In the genomic region with DNA sequence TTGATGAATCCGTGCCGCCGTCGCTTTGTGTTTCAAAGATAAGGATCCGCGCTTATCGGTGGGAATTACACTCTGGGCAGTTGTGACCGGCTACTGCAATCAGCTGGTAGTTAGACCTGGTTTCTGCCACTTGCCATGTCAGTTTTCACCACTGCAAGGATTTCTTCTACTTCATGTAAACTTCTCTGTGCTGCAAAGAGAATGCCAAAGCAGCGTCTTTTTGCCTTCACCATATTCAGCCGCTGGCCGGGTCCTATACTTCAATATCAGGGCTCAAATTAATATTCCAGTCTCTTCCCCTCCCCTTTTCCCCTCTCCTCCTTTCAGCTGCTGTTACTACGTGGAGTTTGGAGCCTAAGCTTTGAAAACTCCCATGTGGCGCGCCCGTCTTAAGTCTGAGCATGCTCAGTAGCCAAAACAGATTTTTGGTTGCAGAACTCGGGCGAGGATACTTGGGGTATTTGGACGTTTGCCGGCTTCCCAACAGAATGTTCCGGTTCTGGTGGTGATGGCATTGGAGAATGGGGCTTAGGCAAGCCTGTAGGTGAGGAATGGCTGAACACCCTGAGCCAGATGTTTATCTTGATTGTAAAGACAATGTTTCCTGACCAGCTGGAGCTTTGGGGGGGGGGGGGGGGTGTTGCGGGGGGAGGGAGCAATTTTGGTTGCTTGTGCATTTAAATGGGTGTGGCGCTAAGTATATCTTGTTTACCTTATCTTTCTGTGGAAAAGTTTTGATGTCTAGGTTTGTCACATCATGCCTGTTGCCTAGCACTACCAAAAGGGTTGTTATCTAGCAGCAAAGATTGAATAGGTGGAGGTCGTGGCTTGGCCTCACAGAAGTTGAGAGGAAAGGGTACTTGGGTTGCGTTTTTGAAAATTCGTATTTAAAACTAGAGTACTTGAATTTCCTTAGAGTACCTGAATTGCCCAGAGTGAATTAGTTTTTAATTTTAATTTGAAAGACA, we compare ENCODE assay signal across 8 cellular contexts. TPM values are rescaled to one million over a fixed set of nuclear protein-coding genes. Genes with fewer than 3 reads are reported as not detected.
A peak's percentile ranks its signal among the peaks of the same experiment; 100 is the strongest.
DNase-seq lines count a peak whose midpoint lies in the region; ATAC-seq, FAIRE-seq and TF ChIP-seq lines count a peak whose summit lies in the region.

No MANE protein-coding gene starts in this region.

- dilution Hi-C loops in keratinocyte (cut with MboI; ENCODE audit: extremely low pct_ligation_motif_present, low sequenced_read_pairs) = no loop called here

- peaks cover 7% of the 10 kb centered on the region for H3F3A ChIP-seq in smooth muscle cell (ENCODE audit: low read depth)

- H3K4me2 ChIP-seq in keratinocyte (ENCODE audit: control insufficient read depth, extremely low read depth, insufficient read depth, low read depth, low read length) (peak overlapping the region; percentile 98), smooth muscle cell (peak overlapping the region; percentile 94)

- peak overlapping the region; percentile 84 for H3K27ac ChIP-seq in RWPE2 (ENCODE audit: poor library complexity, severe bottlenecking)
- peak overlapping the region; percentile 86 for H3K27ac ChIP-seq in keratinocyte (ENCODE audit: control insufficient read depth, insufficient read depth, low read length)
- H3K27ac ChIP-seq in smooth muscle cell (ENCODE audit: low read depth) = peak overlapping the region; percentile 84

- DNase-seq in AG09319 (ENCODE audit: extremely low read depth, low read depth) (peak; percentile 22), GM13976 (ENCODE audit: low spot score) (peak; percentile 32), RWPE2 (ENCODE audit: low spot score) (no peak), cerebellum (ENCODE audit: low spot score) (peak; percentile 14), keratinocyte (ENCODE audit: low read depth, low spot score) (no peak), smooth muscle cell (lab: John Stamatoyannopoulos, UW; ENCODE audit: unreplicated experiment) (no peak), AML-193 (lab: John Stamatoyannopoulos, UW) (no peak)

- H3K4me1 ChIP-seq in RWPE2 (ENCODE audit: insufficient read depth, poor library complexity, severe bottlenecking) (peaks cover 28% of the 10 kb centered on the region), keratinocyte (ENCODE audit: control insufficient read depth, extremely low read depth, insufficient read depth, low read length) (peaks cover 44% of the 10 kb centered on the region), smooth muscle cell (ENCODE audit: low read depth) (peaks cover 35% of the 10 kb centered on the region)

- H3K9me3 ChIP-seq in RWPE2 (ENCODE audit: severe bottlenecking) (no peaks in the 10 kb centered on the region), keratinocyte (ENCODE audit: control insufficient read depth, low read depth, low read length) (no peaks in the 10 kb centered on the region), smooth muscle cell (replicated peaks; ENCODE audit: low read depth) (no peaks in the 10 kb centered on the region)

- peak overlapping the region; percentile 95 for H3K9ac ChIP-seq in keratinocyte (ENCODE audit: control insufficient read depth, extremely low read depth, insufficient read depth, low read length)
- peak overlapping the region; percentile 93 for H3K9ac ChIP-seq in smooth muscle cell (ENCODE audit: low read depth)

- WGBS in smooth muscle cell (ENCODE audit: low lambda C conversion rate) = 1% methylated on average over 24 of the region's 25 CpGs

- H3K9me1 ChIP-seq in keratinocyte (ENCODE audit: control insufficient read depth, extremely low read depth, insufficient read depth, low read length) = no peaks in the 10 kb centered on the region

- TF ChIP-seq CTCF in AG09319 (IDR thresholded peaks at IDR 0.05; ENCODE audit: low read depth, low read length) (no peak), GM13976 (IDR thresholded peaks at IDR 0.05; ENCODE audit: borderline replicate concordance, control extremely low read depth, extremely low read depth, insufficient read depth, missing control alignments) (no peak), RWPE2 (IDR thresholded peaks at IDR 0.05; ENCODE audit: poor library complexity, severe bottlenecking) (no peak), keratinocyte (optimal IDR thresholded peaks at IDR 0.05 in 1 of 3, IDR thresholded peaks at IDR 0.05 in 1 of 3, conservative IDR thresholded peaks at IDR 0.05 in 1 of 3; ENCODE audit: extremely low read depth in 1 of 3, insufficient read depth in 2 of 3, low read length in 3 of 3) (no peak), smooth muscle cell (IDR thresholded peaks at IDR 0.05; ENCODE audit: borderline replicate concordance, insufficient read depth, poor library complexity, severe bottlenecking) (no peak)

- H3K4me3 ChIP-seq in RWPE2 (ENCODE audit: severe bottlenecking) (peak overlapping the region; percentile 91), keratinocyte (ENCODE audit: control insufficient read depth in 2 of 3, extremely low read depth in 1 of 3, insufficient read depth in 2 of 3, low read depth in 1 of 3, low read length in 3 of 3) (peak overlapping the region; percentile 61 to 97 (median 95)), smooth muscle cell (peak overlapping the region; percentile 73)

- peak overlapping the region; percentile 66 for H2AFZ ChIP-seq in keratinocyte (ENCODE audit: control insufficient read depth, low read length)
- peak overlapping the region; percentile 48 for H2AFZ ChIP-seq in smooth muscle cell (ENCODE audit: low read depth)

- ATAC-seq in HG03457 (IDR thresholded peaks at IDR 0.05; ENCODE audit: unreplicated experiment) = peak; percentile 3
- ATAC-seq in RWPE2 (ENCODE audit: low read depth) = peak; percentile 28

- H3K36me3 ChIP-seq in RWPE2 (ENCODE audit: low read depth) (peaks cover 4% of the 10 kb centered on the region; the same call in 1 of the 2 replicates), keratinocyte (ENCODE audit: control insufficient read depth in 2 of 2, extremely low read depth in 1 of 2, insufficient read depth in 2 of 2, low read length in 2 of 2) (peaks cover 0 to 4% of the 10 kb centered on the region in 2 experiments), smooth muscle cell (ENCODE audit: low read depth) (no peaks in the 10 kb centered on the region)

- in situ Hi-C loops in GM13976 (cut with MboI; ENCODE audit: low sequenced_read_pairs, unreplicated experiment) = no loop called here

- H4K20me1 ChIP-seq in keratinocyte (ENCODE audit: control insufficient read depth, extremely low read depth, insufficient read depth, low read length) (peaks cover 18% of the 10 kb centered on the region), smooth muscle cell (ENCODE audit: low read depth) (peaks cover 53% of the 10 kb centered on the region)

- peak; percentile 66 for FAIRE-seq in keratinocyte (lab: Jason Lieb, UNC)

- peaks cover 56% of the 10 kb centered on the region for H3K79me2 ChIP-seq in keratinocyte (ENCODE audit: control insufficient read depth, insufficient read depth, low read length)
- H3K79me2 ChIP-seq in smooth muscle cell (ENCODE audit: low read depth) = peaks cover 57% of the 10 kb centered on the region

- H3K27me3 ChIP-seq in RWPE2 (ENCODE audit: insufficient read depth, poor library complexity, severe bottlenecking) = no peaks in the 10 kb centered on the region
- no peaks in the 10 kb centered on the region for H3K27me3 ChIP-seq in keratinocyte (ENCODE audit: control insufficient read depth, extremely low read depth, insufficient read depth, low read length)
- no peaks in the 10 kb centered on the region for H3K27me3 ChIP-seq in smooth muscle cell (ENCODE audit: low read depth)

RNA-seq across cellular contexts. Expression of gene SMAD5, which starts 1.1 kb away (rescaled TPM):
- total RNA-seq in cerebellum (61.1 TPM), smooth muscle cell (61.7 and 85.4 TPM in 2 replicates)
- polyA plus RNA-seq in keratinocyte (51.4 to 72.1 TPM (median 65.4 TPM) in 3 replicates), smooth muscle cell (24.8 and 28.5 TPM in 2 replicates)
- 21.0 TPM for polyA plus RNA-seq in keratinocyte (2011; ENCODE audit: low read depth)
- polyA plus RNA-seq in keratinocyte (2011; cell fraction: cytosol; rRNA removed) = 34.2 and 66.0 TPM in 2 replicates
- 60.3 and 81.8 TPM in 2 replicates for polyA plus RNA-seq in keratinocyte (2011; cell fraction: nucleus; rRNA removed)
- polyA plus RNA-seq in keratinocyte (2012; ENCODE audit: low replicate concordance) = 24.6 and 30.3 TPM in 2 replicates
- polyA minus RNA-seq in keratinocyte = 51.0 to 171 TPM (median 117 TPM) in 3 replicates
- 58.9 TPM for polyA minus RNA-seq in keratinocyte (2011; cell fraction: cytosol; rRNA and poly(A)+ RNA removed)
- polyA minus RNA-seq in keratinocyte (2011; cell fraction: nucleus; rRNA and poly(A)+ RNA removed) = 45.5 and 106 TPM in 2 replicates

RNA-seq across cellular contexts. Expression of gene SMIM32, which starts 59.3 kb away (rescaled TPM):
- 0.27 TPM for total RNA-seq in cerebellum
- not detected in 3 replicates for polyA plus RNA-seq in keratinocyte
- polyA plus RNA-seq in keratinocyte (2011; ENCODE audit: low read depth) = not detected
- polyA plus RNA-seq in keratinocyte (2011; cell fraction: cytosol; rRNA removed) = not detected in 2 replicates
- polyA plus RNA-seq in keratinocyte (2011; cell fraction: nucleus; rRNA removed) = not detected in 2 replicates
- polyA plus RNA-seq in keratinocyte (2012; ENCODE audit: low replicate concordance) = not detected in 2 replicates
- polyA minus RNA-seq in keratinocyte = not detected in 3 replicates
- not detected for polyA minus RNA-seq in keratinocyte (2011; cell fraction: cytosol; rRNA and poly(A)+ RNA removed)
- not detected in 2 replicates for polyA minus RNA-seq in keratinocyte (2011; cell fraction: nucleus; rRNA and poly(A)+ RNA removed)
- 1.5 and 1.9 TPM in 2 replicates for total RNA-seq in smooth muscle cell
- polyA plus RNA-seq in smooth muscle cell = 0.24 and 2.2 TPM in 2 replicates

Comparison
In these comparisons a context has a peak if more than half of its experiments do, and no peak if none do; other contexts are left out.
1. DNase-seq: peak in AG09319 (single experiment), GM13976 (single experiment) and cerebellum (single experiment); none in RWPE2 (single experiment), keratinocyte (single experiment), smooth muscle cell (single experiment) and AML-193 (0 of 2).
2. Peak in every context shown above with its lines, with median percentiles within 50 percentile points of each other: H3K27ac ChIP-seq and H3K4me3 ChIP-seq.